Comparison of ENCODE assay signal across 14 cellular contexts in genomic region chr12:28611115-28611435, GRCh38.
DNase-seq lines count a peak whose midpoint lies in the region; ATAC-seq and TF ChIP-seq lines count a peak whose summit lies in the region.
"Had no signal": no experiment of that assay in that cellular context is flagged by ENCODE, and none has a peak within 500 bp of the region (broad histone marks: within the 10 kb centered on the region; RNA-seq: fewer than 3 reads in every experiment).

No MANE protein-coding gene starts in this region.

- POLR2A ChIA-PET in PC-3 (lab: Charles Lee; ENCODE audit: unreplicated experiment) = no interaction called here
- POLR2A ChIA-PET in activated CD4-positive, alpha-beta memory T cell treated with anti-CD3 and anti-CD28 coated beads for 36 hours (lab: Charles Lee) = no interaction called here

- intact Hi-C loops in PC-3 (cut with micrococcal nuclease) = loop anchor here (10.0 kb wide), 1 partner anchor 416 kb away; the partner anchor contains the start of gene CCDC91
- intact Hi-C loops in activated CD4-positive, alpha-beta memory T cell treated with anti-CD3 and anti-CD28 coated beads for 36 hours (cut with micrococcal nuclease) = no loop called here

- H3K9me3 ChIP-seq in PC-3 (ENCODE audit: low read length) = peaks cover 14% of the 10 kb centered on the region

- peaks cover 24% of the 10 kb centered on the region for H3K4me1 ChIP-seq in PC-3 (ENCODE audit: insufficient read depth, low read length)
- H3K4me1 ChIP-seq: heart right ventricle had no signal

- CTCF ChIA-PET in PC-3 (lab: Charles Lee) = no interaction called here
- CTCF ChIA-PET in activated CD4-positive, alpha-beta memory T cell treated with anti-CD3 and anti-CD28 coated beads for 36 hours (lab: Charles Lee) = no interaction called here

- no peaks in the 10 kb centered on the region for H3K27me3 ChIP-seq in PC-3 (ENCODE audit: low read length)
- H3K27me3 ChIP-seq: heart right ventricle had no signal

- H3K36me3 Mint-ChIP-seq in activated CD4-positive, alpha-beta memory T cell treated with anti-CD3 and anti-CD28 coated beads for 36 hours = no peaks in the 10 kb centered on the region
- H3K36me3 Mint-ChIP-seq: brain had no signal

- TF ChIP-seq CTCF in PC-3 (conservative IDR thresholded peaks at IDR 0.05; ENCODE audit: low read depth, low read length) = no peak

- peaks cover 14% of the 10 kb centered on the region for H3K27me3 Mint-ChIP-seq in activated CD4-positive, alpha-beta memory T cell treated with anti-CD3 and anti-CD28 coated beads for 36 hours
- H3K27me3 Mint-ChIP-seq: brain had no signal

- no peaks in the 10 kb centered on the region for H3K36me3 ChIP-seq in PC-3 (ENCODE audit: low read depth, low read length)
- H3K36me3 ChIP-seq: heart right ventricle had no signal

- no peak overlapping the region for H3K9ac ChIP-seq in PC-3 (ENCODE audit: low read length)

- H3F3A ChIP-seq in PC-3 (ENCODE audit: low read length, unreplicated experiment) = no peaks in the 10 kb centered on the region

- peaks cover 22% of the 10 kb centered on the region for H3K9me3 Mint-ChIP-seq in activated CD4-positive, alpha-beta memory T cell treated with anti-CD3 and anti-CD28 coated beads for 36 hours

- peak overlapping the region; percentile 65 for H3K27ac ChIP-seq in PC-3 (ENCODE audit: low read length)
- H3K27ac ChIP-seq: heart right ventricle had no signal

- no TSS peak for BruUV-seq in PC-3 (replicated peaks; lab: Mats Ljungman, UMichigan)

- no peaks in the 10 kb centered on the region for H3K4me1 Mint-ChIP-seq in activated CD4-positive, alpha-beta memory T cell treated with anti-CD3 and anti-CD28 coated beads for 36 hours (ENCODE audit: low read depth)

- H3K4me2 ChIP-seq in PC-3 (ENCODE audit: low read length) = peak overlapping the region; percentile 24

- H4K20me1 ChIP-seq in PC-3 (ENCODE audit: low read length) = no peaks in the 10 kb centered on the region

- H3K27ac Mint-ChIP-seq in activated CD4-positive, alpha-beta memory T cell treated with anti-CD3 and anti-CD28 coated beads for 36 hours = no peak overlapping the region

- no peaks in the 10 kb centered on the region for H3K9me2 ChIP-seq in PC-3 (replicated peaks; ENCODE audit: low read length)

- DNase-seq in GM04503 (ENCODE audit: low read depth) (peak; percentile 56), PC-3 (peak; percentile 91), renal cortical epithelial cell (ENCODE audit: low read depth) (peak; percentile 82), HUDEP-2 (lab: John Stamatoyannopoulos, UW; ENCODE audit: unreplicated experiment in 76 of 76) (no peak)
- no peak for DNase-seq in activated CD4-positive, alpha-beta memory T cell treated with anti-CD3 and anti-CD28 coated beads for 36 hours
- DNase-seq in activated CD4-positive, alpha-beta T cell treated with anti-CD3 and anti-CD28 coated beads for 4 hours = no peak
- DNase-seq: activated CD8-positive, alpha-beta memory T cell treated with anti-CD3 and anti-CD28 coated beads, Interleukin-2, amount 50 U/mL, for 48 hours; heart right ventricle; NCI-H1105 treated with DMSO at 0.1 percent for 48 hours; stimulated activated CD4-positive, alpha-beta T cell treated with anti-CD3 and anti-CD28 coated beads, Interleukin-15, amount 100 ng/mL, for 24 hours; stimulated activated naive CD4-positive, alpha-beta T cell treated with Interleukin-2 at 50 U/mL for 16 hours had no signal

- H3K4me3 ChIP-seq in PC-3 (ENCODE audit: low read length) = no peak overlapping the region
- H3K4me3 ChIP-seq: heart right ventricle had no signal

- ATAC-seq in PC-3 = peak; percentile 92
- ATAC-seq in esophagus mucosa = peak; percentile 89
- ATAC-seq in GM18867 (IDR thresholded peaks at IDR 0.05; ENCODE audit: unreplicated experiment) = no peak

- no peaks in the 10 kb centered on the region for H3K79me2 ChIP-seq in PC-3 (ENCODE audit: low read length)

- no peak overlapping the region for H2AFZ ChIP-seq in PC-3 (ENCODE audit: low read length)

- H3K4me3 Mint-ChIP-seq in activated CD4-positive, alpha-beta memory T cell treated with anti-CD3 and anti-CD28 coated beads for 36 hours = no peak overlapping the region
- H3K4me3 Mint-ChIP-seq: brain had no signal

Comparison
In these comparisons a context has a peak if more than half of its experiments do, and no peak if none do; other contexts are left out.
1. DNase-seq: peak in GM04503 (single experiment), PC-3 (single experiment) and renal cortical epithelial cell (single experiment); none in HUDEP-2 (0 of 76), activated CD4-positive, alpha-beta memory T cell treated with anti-CD3 and anti-CD28 coated beads for 36 hours (single experiment) and activated CD4-positive, alpha-beta T cell treated with anti-CD3 and anti-CD28 coated beads for 4 hours (0 of 2).